9 cellular contexts compared by ENCODE assay signal in the genomic region with DNA sequence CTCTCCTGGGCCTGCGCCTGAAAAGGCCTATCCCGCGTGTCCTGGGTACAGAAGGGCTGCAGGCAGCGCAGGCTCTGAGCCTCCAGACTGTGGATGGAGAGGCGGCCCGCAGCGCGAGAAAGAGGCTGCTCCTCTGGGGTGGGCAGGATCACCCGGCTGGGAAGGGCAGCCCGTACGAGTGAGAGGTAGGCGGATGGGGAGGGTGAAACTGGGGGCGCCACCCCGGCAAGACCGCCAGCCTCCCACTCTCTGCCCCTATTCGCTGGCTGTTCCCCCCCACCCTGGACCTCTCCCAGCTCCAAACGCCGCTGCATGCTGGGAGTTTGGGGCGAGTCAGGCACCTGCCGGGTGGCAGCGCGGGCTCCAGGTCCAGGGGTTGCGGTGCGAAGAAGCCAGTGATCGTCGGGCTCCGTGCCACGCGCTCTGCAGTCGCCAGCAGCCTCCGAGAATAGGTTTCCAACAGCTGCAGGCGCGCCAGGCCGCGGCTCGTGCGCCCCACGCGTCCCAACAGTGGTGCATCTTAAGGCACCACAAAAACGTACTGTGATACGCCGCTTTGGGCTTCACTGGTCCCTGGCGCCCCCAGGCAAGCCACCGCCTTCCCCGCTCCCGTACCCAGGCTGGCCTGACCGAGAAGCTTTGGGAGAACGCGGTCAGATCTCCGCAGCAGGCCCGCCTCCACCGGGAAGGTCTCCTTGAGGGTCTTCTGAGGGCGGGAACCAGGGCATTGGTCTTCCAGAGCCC. TPM values are rescaled to one million over a fixed set of nuclear protein-coding genes. Genes with fewer than 3 reads are reported as not detected.
DNase-seq lines count a peak whose midpoint lies in the region; ATAC-seq and TF ChIP-seq lines count a peak whose summit lies in the region.
"Had no signal": no experiment of that assay in that cellular context is flagged by ENCODE, and none has a peak within 500 bp of the region (broad histone marks: within the 10 kb centered on the region; RNA-seq: fewer than 3 reads in every experiment).

No MANE protein-coding gene starts in this region.

- H3K9me3 Mint-ChIP-seq in GM23338 = no peaks in the 10 kb centered on the region
- H3K9me3 Mint-ChIP-seq: naive thymus-derived CD8-positive, alpha-beta T cell had no signal

- peak; percentile 66 for DNase-seq in GM23338 (ENCODE audit: low spot score)
- no peak for DNase-seq in PC-9
- DNase-seq in left colon = peak in 1 of 2 donors; percentile 60
- no peak for DNase-seq in AML-193 (lab: John Stamatoyannopoulos, UW)
- DNase-seq in NCI-H2107 treated with DMSO at 0.1 percent for 48 hours (lab: John Stamatoyannopoulos, UW; ENCODE audit: unreplicated experiment) = no peak
- DNase-seq: activated effector memory CD4-positive, alpha-beta T cell treated with Interleukin-2 at 50 U/mL for 16 hours; naive thymus-derived CD8-positive, alpha-beta T cell had no signal

- no TSS peak for BruUV-seq in PC-9 (replicated peaks; lab: Mats Ljungman, UMichigan)

- H3K36me3 ChIP-seq in GM23338 (ENCODE audit: insufficient read depth) = no peaks in the 10 kb centered on the region
- H3K36me3 ChIP-seq in PC-9 (ENCODE audit: low read depth) = 0 out of 2 replicates have a peak, but pooled peaks cover 3% of the 10 kb centered on the region

- H3F3A ChIP-seq in GM23338 (replicated peaks; ENCODE audit: low read depth) (peaks cover 31% of the 10 kb centered on the region), PC-9 (ENCODE audit: insufficient read depth, low read depth) (peaks cover 65% of the 10 kb centered on the region)

- H3K27ac ChIP-seq in GM23338 (ENCODE audit: low read depth) (no peak overlapping the region), PC-9 (peak overlapping the region; percentile 62)

- no peaks in the 10 kb centered on the region; the same call in none of the 2 replicates for H4K20me1 ChIP-seq in GM23338 (replicated peaks; ENCODE audit: insufficient read depth)
- H4K20me1 ChIP-seq in PC-9 (ENCODE audit: insufficient read depth) = 0 out of 2 replicates have a peak, but pooled peaks cover 5% of the 10 kb centered on the region

- H3K9me2 ChIP-seq in GM23338 (ENCODE audit: insufficient read depth) (no peaks in the 10 kb centered on the region), PC-9 (ENCODE audit: insufficient read depth) (no peaks in the 10 kb centered on the region)

- 0 out of 2 replicates have a peak overlapping the region, but pooled peaks have one; percentile 38 for H2AFZ ChIP-seq in GM23338
- peak overlapping the region; percentile 81; the same call in 1 of the 2 replicates for H2AFZ ChIP-seq in PC-9

- H3K79me2 ChIP-seq in GM23338 (replicated peaks; ENCODE audit: insufficient read depth) (peaks cover 1% of the 10 kb centered on the region; the same call in 1 of the 2 replicates), PC-9 (ENCODE audit: low read depth) (peaks cover 9% of the 10 kb centered on the region)

- intact Hi-C loops in PC-9 (cut with micrococcal nuclease; ENCODE audit: unreplicated experiment) (loop anchor here (5.0 kb wide), 2 partner anchors 67 to 162 kb away; partner anchors contain the start of genes NTHL1 and TSC2), left colon (cut with DNase I, micrococcal nuclease) (no loop called here)

- H3K9me3 ChIP-seq in PC-9 (ENCODE audit: insufficient read depth, low read depth) = no peaks in the 10 kb centered on the region

- ATAC-seq in GM23338 (peak; percentile 4), left colon (peak; percentile 6), GM18861 (IDR thresholded peaks at IDR 0.05; ENCODE audit: unreplicated experiment) (no peak)
- ATAC-seq: naive thymus-derived CD8-positive, alpha-beta T cell had no signal

- H3K27me3 Mint-ChIP-seq in GM23338 (ENCODE audit: insufficient read depth, low read depth, poor library complexity) = peaks cover 47% of the 10 kb centered on the region

- POLR2A ChIA-PET in PC-9 (lab: Charles Lee; ENCODE audit: unreplicated experiment) = interaction anchor here (0.6 to 1.4 kb wide), 3 partner anchors 16 to 1204 kb away, joined by 4 to 25 read pairs (median 10); partner anchors contain the start of gene RPS2

- H3K4me1 ChIP-seq in GM23338 (ENCODE audit: insufficient read depth) (peaks cover 19% of the 10 kb centered on the region), PC-9 (replicated peaks; ENCODE audit: insufficient read depth) (peaks cover 55% of the 10 kb centered on the region)

- H3K4me3 Mint-ChIP-seq in GM23338 = peak overlapping the region; percentile 68

- H3K27me3 ChIP-seq in GM23338 (ENCODE audit: insufficient read depth) (peaks cover 36% of the 10 kb centered on the region), PC-9 (ENCODE audit: insufficient read depth, low read depth) (no peaks in the 10 kb centered on the region)

- CTCF ChIA-PET in PC-9 (lab: Charles Lee) = interaction anchor here (0.6 kb wide), 1 partner anchor 166 kb away, joined by 3 read pairs; no protein-coding TSS in a partner anchor

- peak overlapping the region; percentile 68 for H3K4me3 ChIP-seq in GM23338
- peak overlapping the region; percentile 55 for H3K4me3 ChIP-seq in PC-9

- H3K4me1 Mint-ChIP-seq in GM23338 = peaks cover 23% of the 10 kb centered on the region

- no peak overlapping the region for H3K27ac Mint-ChIP-seq in GM23338
- H3K27ac Mint-ChIP-seq: naive thymus-derived CD8-positive, alpha-beta T cell had no signal

- no peak for TF ChIP-seq CTCF in GM23338 (conservative IDR thresholded peaks at IDR 0.05; ENCODE audit: low read depth in 2 of 2)
- TF ChIP-seq CTCF in PC-9 (conservative IDR thresholded peaks at IDR 0.05) = no peak

- H3K4me2 ChIP-seq in GM23338 (peak overlapping the region; percentile 89), PC-9 (peak overlapping the region; percentile 99)

- peaks cover 13% of the 10 kb centered on the region for H3K36me3 Mint-ChIP-seq in GM23338 (ENCODE audit: low read depth)

TF ChIP-seq in GM23338, 12 proteins besides CTCF, POLR2A, EP300 and RAD21:
- TF ChIP-seq EZH2 (IDR thresholded peaks at IDR 0.05; ENCODE audit: low read depth, unreplicated experiment) (peak; percentile 19), CREB1 (CRISPR knock-in tag; IDR thresholded peaks at IDR 0.05; ENCODE audit: low read depth) (no peak)

RNA-seq across cellular contexts. Expression of gene NOXO1, which starts 1.1 kb away (rescaled TPM):
- 1.2 and 2.0 TPM in 2 replicates for total RNA-seq in GM23338 (2014; rRNA removed; shearing (Covaris generic))
- 2.0 and 2.6 TPM in 2 replicates for polyA plus RNA-seq in GM23338 (2016; fragmentation: Nextera tagmentation; extraction: Ambion mirVana)
- 11.1 and 12.7 TPM in 2 replicates for total RNA-seq in PC-9 (2021)
- 10 to 100 TPM; 34.6 to 49.0 TPM for total RNA-seq in left colon
- polyA plus RNA-seq: naive thymus-derived CD8-positive, alpha-beta T cell had no signal

RNA-seq across cellular contexts. Expression of gene GFER, which starts 3.8 kb away (rescaled TPM):
- total RNA-seq in GM23338 (2014; rRNA removed; shearing (Covaris generic)) = 40.1 and 53.2 TPM in 2 replicates
- 64.5 and 68.5 TPM in 2 replicates for polyA plus RNA-seq in GM23338 (2016; fragmentation: Nextera tagmentation; extraction: Ambion mirVana)
- 59.7 and 63.8 TPM in 2 replicates for total RNA-seq in PC-9 (2021)
- total RNA-seq in left colon = 10 to 100 TPM; 73.7 to 82.3 TPM

RNA-seq across cellular contexts. Expression of gene TBL3, which starts 8.3 kb away (rescaled TPM):
- 122 and 157 TPM in 2 replicates for total RNA-seq in GM23338 (2014; rRNA removed; shearing (Covaris generic))
- 67.0 and 68.8 TPM in 2 replicates for polyA plus RNA-seq in GM23338 (2016; fragmentation: Nextera tagmentation; extraction: Ambion mirVana)
- total RNA-seq in PC-9 (2021) = 51.3 and 66.4 TPM in 2 replicates
- 10 to 100 TPM; 22.0 to 23.6 TPM for total RNA-seq in left colon

RNA-seq across cellular contexts. Expression of gene SYNGR3, which starts 9.6 kb away (rescaled TPM):
- 72.2 and 77.7 TPM in 2 replicates for total RNA-seq in GM23338 (2014; rRNA removed; shearing (Covaris generic))
- polyA plus RNA-seq in GM23338 (2016; fragmentation: Nextera tagmentation; extraction: Ambion mirVana) = 44.7 and 45.4 TPM in 2 replicates
- total RNA-seq in PC-9 (2021) (4.3 and 4.5 TPM in 2 replicates), left colon (1 to 10 TPM; 1.6 to 3.0 TPM)

RNA-seq across cellular contexts. Expression of gene RNF151, which starts 13.5 kb away (rescaled TPM):
- total RNA-seq in GM23338 (2014; rRNA removed; shearing (Covaris generic)) = not detected in 2 replicates
- polyA plus RNA-seq in GM23338 (2016; fragmentation: Nextera tagmentation; extraction: Ambion mirVana) = not detected in 2 replicates
- total RNA-seq in PC-9 (2021) = not detected in 2 replicates
- not detected for total RNA-seq in left colon
- total RNA-seq: chondrocyte; naive thymus-derived CD8-positive, alpha-beta T cell had no signal
- polyA plus RNA-seq: naive thymus-derived CD8-positive, alpha-beta T cell had no signal
